13 cellular contexts compared by ENCODE assay signal in genomic region chr14:65357091-65357490, GRCh38. TPM values are rescaled to one million over a fixed set of nuclear protein-coding genes. Genes with fewer than 3 reads are reported as not detected.
DNase-seq lines count a peak whose midpoint lies in the region; ATAC-seq and TF ChIP-seq lines count a peak whose summit lies in the region.
"Had no signal": no experiment of that assay in that cellular context is flagged by ENCODE, and none has a peak within 500 bp of the region (broad histone marks: within the 10 kb centered on the region; RNA-seq: fewer than 3 reads in every experiment).

No MANE protein-coding gene starts in this region.

- H3K4me1 Mint-ChIP-seq in activated B cell treated with CpG ODN at 0.5 μM for 24 hours, result peaks cover 80% of the 10 kb centered on the region
- H3K4me1 Mint-ChIP-seq in CD8-positive, alpha-beta T cell (ENCODE audit: low read depth), result peaks cover 22% of the 10 kb centered on the region

- DNase-seq in GM12865 (ENCODE audit: low read depth) (peak; percentile 66), activated B cell treated with CpG ODN at 0.5 μM for 24 hours (no peak), SIG-M5 treated with dmso at 0.1 percent for 504 hours (lab: John Stamatoyannopoulos, UW; ENCODE audit: unreplicated experiment) (no peak), GM03348 (ENCODE audit: low spot score) (no peak), NCI-H2227 (lab: John Stamatoyannopoulos, UW; ENCODE audit: unreplicated experiment) (no peak)
- no peak for DNase-seq in CD8-positive, alpha-beta T cell
- DNase-seq: activated CD8-positive, alpha-beta memory T cell treated with anti-CD3 and anti-CD28 coated beads, Interleukin-2, amount 50 U/mL, for 4 hours; erythroblast; NCI-H1048 had no signal

- peak overlapping the region; percentile 74 for H3K9ac ChIP-seq in mucosa of stomach (ENCODE audit: low read length)

- H3K4me3 Mint-ChIP-seq in activated B cell treated with CpG ODN at 0.5 μM for 24 hours, result no peak overlapping the region
- H3K4me3 Mint-ChIP-seq in CD8-positive, alpha-beta T cell, result no peak overlapping the region

- H3K4me1 ChIP-seq in mucosa of stomach (ENCODE audit: control insufficient read depth, insufficient read depth, low read length), result peaks cover 71% of the 10 kb centered on the region
- H3K4me1 ChIP-seq in CD8-positive, alpha-beta T cell (ENCODE audit: insufficient read depth, low read length), result peaks cover 8% of the 10 kb centered on the region

- no peaks in the 10 kb centered on the region for H3K27me3 Mint-ChIP-seq in activated B cell treated with CpG ODN at 0.5 μM for 24 hours
- H3K27me3 Mint-ChIP-seq in CD8-positive, alpha-beta T cell (ENCODE audit: low read depth), result no peaks in the 10 kb centered on the region

- H3K27ac ChIP-seq in CD8-positive, alpha-beta T cell (ENCODE audit: low read depth, low read length), result no peak overlapping the region
- H3K27ac ChIP-seq: neutrophil, thoracic aorta had no signal

- no peaks in the 10 kb centered on the region for H3K36me3 ChIP-seq in mucosa of stomach (ENCODE audit: control insufficient read depth, insufficient read depth, low read length)
- H3K36me3 ChIP-seq in CD8-positive, alpha-beta T cell (ENCODE audit: insufficient read depth, low read length), result no peaks in the 10 kb centered on the region
- H3K36me3 ChIP-seq: neutrophil, thoracic aorta had no signal

- no peaks in the 10 kb centered on the region for H3K27me3 ChIP-seq in mucosa of stomach (ENCODE audit: control insufficient read depth, insufficient read depth, low read length)
- H3K27me3 ChIP-seq in CD8-positive, alpha-beta T cell (ENCODE audit: insufficient read depth, low read length), result no peaks in the 10 kb centered on the region
- H3K27me3 ChIP-seq: neutrophil had no signal

- CTCF ChIA-PET in activated B cell treated with CpG ODN at 0.5 μM for 24 hours (lab: Charles Lee), result no interaction called here
- CTCF ChIA-PET in CD8-positive, alpha-beta T cell (lab: Charles Lee), result no interaction called here

- H3K4me3 ChIP-seq in GM12865 (ENCODE audit: low read depth, low read length) (no peak overlapping the region), mucosa of stomach (ENCODE audit: low read length) (peak overlapping the region; percentile 4)
- H3K4me3 ChIP-seq in CD8-positive, alpha-beta T cell (ENCODE audit: low read depth, low read length), result no peak overlapping the region
- H3K4me3 ChIP-seq: thoracic aorta had no signal

- intact Hi-C loops in activated B cell treated with CpG ODN at 0.5 μM for 24 hours (cut with micrococcal nuclease), result no loop called here
- intact Hi-C loops in CD8-positive, alpha-beta T cell (cut with DNase I, micrococcal nuclease), result no loop called here

- no peaks in the 10 kb centered on the region for H3K9me3 ChIP-seq in mucosa of stomach (ENCODE audit: control insufficient read depth, low read length)
- H3K9me3 ChIP-seq in CD8-positive, alpha-beta T cell (ENCODE audit: low read length), result no peaks in the 10 kb centered on the region
- H3K9me3 ChIP-seq: neutrophil, thoracic aorta had no signal

- ATAC-seq in HG02642 (IDR thresholded peaks at IDR 0.05; ENCODE audit: poor library complexity, unreplicated experiment) (peak; percentile 47), activated B cell treated with CpG ODN at 0.5 μM for 24 hours (ENCODE audit: low read depth) (no peak)
- ATAC-seq in CD8-positive, alpha-beta T cell, result no peak

- POLR2A ChIA-PET in activated B cell treated with CpG ODN at 0.5 μM for 24 hours (lab: Charles Lee), result interaction anchor here (0.5 to 1.2 kb wide), 3 partner anchors 22 to 70 kb away, joined by 3 to 6 read pairs (median 4); no protein-coding TSS in a partner anchor
- POLR2A ChIA-PET in CD8-positive, alpha-beta T cell (lab: Charles Lee), result no interaction called here

- H3K27ac Mint-ChIP-seq in activated B cell treated with CpG ODN at 0.5 μM for 24 hours, result peak overlapping the region; percentile 71
- H3K27ac Mint-ChIP-seq in CD8-positive, alpha-beta T cell, result no peak overlapping the region

- no peaks in the 10 kb centered on the region for H3K36me3 Mint-ChIP-seq in activated B cell treated with CpG ODN at 0.5 μM for 24 hours (ENCODE audit: low read depth)
- H3K36me3 Mint-ChIP-seq in CD8-positive, alpha-beta T cell, result no peaks in the 10 kb centered on the region

- TF ChIP-seq CTCF in GM12865 (IDR thresholded peaks at IDR 0.05; ENCODE audit: insufficient read depth, low read depth, low read length, missing control alignments), result no peak
- no peak for TF ChIP-seq CTCF in activated B cell treated with CpG ODN at 0.5 μM for 24 hours (IDR thresholded peaks at IDR 0.05)
- no peak for TF ChIP-seq CTCF in CD8-positive, alpha-beta T cell (IDR thresholded peaks at IDR 0.05)

- H3K9me3 Mint-ChIP-seq in activated B cell treated with CpG ODN at 0.5 μM for 24 hours, result no peaks in the 10 kb centered on the region
- H3K9me3 Mint-ChIP-seq in CD8-positive, alpha-beta T cell, result no peaks in the 10 kb centered on the region

RNA-seq across cellular contexts. Expression of gene FUT8, which starts 55.4 kb away (rescaled TPM):
- 115 and 123 TPM in 2 replicates for total RNA-seq in activated B cell treated with CpG ODN at 0.5 μM for 24 hours
- total RNA-seq in CD8-positive, alpha-beta T cell, result 10 to 100 TPM; 38.3 to 38.5 TPM
